Comparison of ENCODE assay signal across 1 cellular context in the genomic region with DNA sequence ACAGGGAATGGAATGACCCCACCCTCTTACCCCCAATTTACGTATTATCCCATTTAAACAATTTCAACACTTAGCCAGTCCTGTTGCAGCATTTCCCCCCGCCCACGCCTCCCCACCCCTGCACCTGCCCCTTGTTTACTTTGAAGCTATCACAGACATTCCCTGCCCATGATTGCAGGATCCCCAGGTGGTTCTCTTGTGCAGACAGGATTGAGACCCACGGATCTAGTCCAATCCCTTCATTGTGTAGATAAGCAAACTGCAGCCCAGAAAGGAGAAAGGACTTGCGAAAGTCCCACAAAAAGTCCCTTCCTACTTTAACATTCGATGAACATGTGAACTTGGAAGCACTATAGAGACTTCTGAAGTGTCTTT.
TF ChIP-seq lines count a peak whose summit lies in the region.

No MANE protein-coding gene starts in this region.

TF ChIP-seq in A549, 52 proteins besides CTCF, POLR2A, EP300 and RAD21 (continued from another document):
- TF ChIP-seq HOXA7 (CRISPR knock-in tag; IDR thresholded peaks at IDR 0.05) = no peak
